In genomic region chr22:41857160-41857859, GRCh38 we compare ENCODE assay signal across 8 cellular contexts. TPM values are rescaled to one million over a fixed set of nuclear protein-coding genes. Genes with fewer than 3 reads are reported as not detected.
DNase-seq lines count a peak whose midpoint lies in the region; ATAC-seq and TF ChIP-seq lines count a peak whose summit lies in the region.

No MANE protein-coding gene starts in this region.

- peak; percentile 73 for ATAC-seq in activated CD8-positive, alpha-beta T cell treated with anti-CD3 and anti-CD28 coated beads for 36 hours
- peak; percentile 79 for ATAC-seq in effector memory CD8-positive, alpha-beta T cell (replicated peaks)
- peak; percentile 87 for ATAC-seq in naive thymus-derived CD4-positive, alpha-beta T cell
- ATAC-seq in HG03280 (IDR thresholded peaks at IDR 0.05; ENCODE audit: unreplicated experiment) = no peak

- peaks cover 17 to 26% of the 10 kb centered on the region in 2 donors for H3K4me1 ChIP-seq in naive thymus-derived CD4-positive, alpha-beta T cell (ENCODE audit: control insufficient read depth in 2 of 2, insufficient read depth in 2 of 2, low read length in 2 of 2)

- H3K27ac Mint-ChIP-seq in activated CD8-positive, alpha-beta T cell treated with anti-CD3 and anti-CD28 coated beads for 36 hours = peak overlapping the region; percentile 93
- H3K27ac Mint-ChIP-seq in effector memory CD8-positive, alpha-beta T cell = peak overlapping the region; percentile 62 to 89
- peak overlapping the region; percentile 62 to 91 (median 82) for H3K27ac Mint-ChIP-seq in naive thymus-derived CD4-positive, alpha-beta T cell
- peak overlapping the region; percentile 90 for H3K27ac Mint-ChIP-seq in stimulated activated naive CD8-positive, alpha-beta T cell treated with anti-CD3 and anti-CD28 coated beads, Interleukin-15, Interleukin-2, amounts not matched to agents 100 ng/mL and 50 ng/mL, for 24 hours

- DNase-seq in NCI-H345 (lab: John Stamatoyannopoulos, UW) = peak; percentile 10
- no peak for DNase-seq in NCI-H345 treated with DMSO at 0.1 percent for 48 hours (lab: John Stamatoyannopoulos, UW; ENCODE audit: unreplicated experiment)
- peak; percentile 54 for DNase-seq in NCI-H460 (ENCODE audit: extremely low read depth, low read depth)
- peak; percentile 91 for DNase-seq in activated CD8-positive, alpha-beta T cell treated with anti-CD3 and anti-CD28 coated beads for 36 hours
- DNase-seq in effector memory CD8-positive, alpha-beta T cell = peak; percentile 70 to 75 (median 72)
- peak; percentile 27 to 76 (median 65) for DNase-seq in naive thymus-derived CD4-positive, alpha-beta T cell

- no peak overlapping the region for H3K4me3 ChIP-seq in naive thymus-derived CD4-positive, alpha-beta T cell (ENCODE audit: low read length)

- CTCF ChIA-PET in activated CD8-positive, alpha-beta T cell treated with anti-CD3 and anti-CD28 coated beads for 36 hours (lab: Charles Lee) = interaction anchor here (0.6 to 3.9 kb wide), 17 partner anchors 9 to 160 kb away, joined by 3 to 42 read pairs (median 7); partner anchors contain the start of genes CCDC134 and SREBF2
- CTCF ChIA-PET in naive thymus-derived CD4-positive, alpha-beta T cell (lab: Charles Lee) = interaction anchor here (0.7 to 3.6 kb wide), 12 partner anchors 11 to 160 kb away, joined by 3 to 22 read pairs (median 4); partner anchors contain the start of gene MEI1

- peaks cover 68% of the 10 kb centered on the region for H3K4me1 Mint-ChIP-seq in activated CD8-positive, alpha-beta T cell treated with anti-CD3 and anti-CD28 coated beads for 36 hours (ENCODE audit: low read depth)
- peaks cover 38 to 47% of the 10 kb centered on the region in 2 donors for H3K4me1 Mint-ChIP-seq in effector memory CD8-positive, alpha-beta T cell (ENCODE audit: low read depth in 2 of 2)
- peaks cover 33 to 69% (median 54%) of the 10 kb centered on the region in 7 donors for H3K4me1 Mint-ChIP-seq in naive thymus-derived CD4-positive, alpha-beta T cell
- H3K4me1 Mint-ChIP-seq in stimulated activated naive CD8-positive, alpha-beta T cell treated with anti-CD3 and anti-CD28 coated beads, Interleukin-15, Interleukin-2, amounts not matched to agents 100 ng/mL and 50 ng/mL, for 24 hours (ENCODE audit: low read depth) = peaks cover 80% of the 10 kb centered on the region

- POLR2A ChIA-PET in activated CD8-positive, alpha-beta T cell treated with anti-CD3 and anti-CD28 coated beads for 36 hours (lab: Charles Lee) = interaction anchor here (0.8 to 4.9 kb wide), 14 partner anchors 9 to 89 kb away, joined by 3 to 48 read pairs (median 10); partner anchors contain the start of genes CCDC134, CENPM and SREBF2
- POLR2A ChIA-PET in naive thymus-derived CD4-positive, alpha-beta T cell (lab: Charles Lee) = interaction anchor here (0.6 to 2.2 kb wide), 10 partner anchors 9 to 168 kb away, joined by 3 to 18 read pairs (median 4); partner anchors contain the start of genes CCDC134, SNU13 and SREBF2

- no peaks in the 10 kb centered on the region for H3K27me3 Mint-ChIP-seq in activated CD8-positive, alpha-beta T cell treated with anti-CD3 and anti-CD28 coated beads for 36 hours
- no peaks in the 10 kb centered on the region for H3K27me3 Mint-ChIP-seq in effector memory CD8-positive, alpha-beta T cell
- no peaks in the 10 kb centered on the region for H3K27me3 Mint-ChIP-seq in naive thymus-derived CD4-positive, alpha-beta T cell
- no peaks in the 10 kb centered on the region for H3K27me3 Mint-ChIP-seq in stimulated activated naive CD8-positive, alpha-beta T cell treated with anti-CD3 and anti-CD28 coated beads, Interleukin-15, Interleukin-2, amounts not matched to agents 100 ng/mL and 50 ng/mL, for 24 hours

- H3K36me3 Mint-ChIP-seq in activated CD8-positive, alpha-beta T cell treated with anti-CD3 and anti-CD28 coated beads for 36 hours (ENCODE audit: low read depth) = peaks cover 25% of the 10 kb centered on the region
- H3K36me3 Mint-ChIP-seq in effector memory CD8-positive, alpha-beta T cell (ENCODE audit: insufficient read depth) = peaks cover 15% of the 10 kb centered on the region
- peaks cover 0 to 10% (median 5%) of the 10 kb centered on the region in 5 donors for H3K36me3 Mint-ChIP-seq in naive thymus-derived CD4-positive, alpha-beta T cell
- H3K36me3 Mint-ChIP-seq in stimulated activated naive CD8-positive, alpha-beta T cell treated with anti-CD3 and anti-CD28 coated beads, Interleukin-15, Interleukin-2, amounts not matched to agents 100 ng/mL and 50 ng/mL, for 24 hours (ENCODE audit: low read depth) = peaks cover 28% of the 10 kb centered on the region

- TF ChIP-seq CTCF in activated CD8-positive, alpha-beta T cell treated with anti-CD3 and anti-CD28 coated beads for 36 hours (IDR thresholded peaks at IDR 0.05) = peak; percentile 91

- intact Hi-C loops in activated CD8-positive, alpha-beta T cell treated with anti-CD3 and anti-CD28 coated beads for 36 hours (cut with micrococcal nuclease) = loop anchor here (1.0 kb wide), 1 partner anchor 14 kb away; no protein-coding TSS in a partner anchor
- intact Hi-C loops in naive thymus-derived CD4-positive, alpha-beta T cell (cut with micrococcal nuclease) = loop anchor here (1.0 kb wide), 7 partner anchors 16 to 191 kb away; no protein-coding TSS in a partner anchor

- H3K9me3 ChIP-seq in naive thymus-derived CD4-positive, alpha-beta T cell (ENCODE audit: control insufficient read depth in 2 of 3, low read length in 3 of 3) = no peaks in the 10 kb centered on the region

- H3K27ac ChIP-seq in naive thymus-derived CD4-positive, alpha-beta T cell (ENCODE audit: low read depth, low read length) = no peak overlapping the region

- no peaks in the 10 kb centered on the region for H3K9me3 Mint-ChIP-seq in activated CD8-positive, alpha-beta T cell treated with anti-CD3 and anti-CD28 coated beads for 36 hours
- H3K9me3 Mint-ChIP-seq in effector memory CD8-positive, alpha-beta T cell = no peaks in the 10 kb centered on the region
- no peaks in the 10 kb centered on the region for H3K9me3 Mint-ChIP-seq in naive thymus-derived CD4-positive, alpha-beta T cell
- H3K9me3 Mint-ChIP-seq in stimulated activated naive CD8-positive, alpha-beta T cell treated with anti-CD3 and anti-CD28 coated beads, Interleukin-15, Interleukin-2, amounts not matched to agents 100 ng/mL and 50 ng/mL, for 24 hours = no peaks in the 10 kb centered on the region

- no peaks in the 10 kb centered on the region for H3K27me3 ChIP-seq in naive thymus-derived CD4-positive, alpha-beta T cell (ENCODE audit: control insufficient read depth in 2 of 2, insufficient read depth in 2 of 2, low read length in 2 of 2)

- H3K36me3 ChIP-seq in naive thymus-derived CD4-positive, alpha-beta T cell (ENCODE audit: control insufficient read depth in 2 of 3, insufficient read depth in 3 of 3, low read length in 3 of 3) = no peaks in the 10 kb centered on the region

- peak overlapping the region; percentile 13 for H3K4me3 Mint-ChIP-seq in activated CD8-positive, alpha-beta T cell treated with anti-CD3 and anti-CD28 coated beads for 36 hours
- H3K4me3 Mint-ChIP-seq in effector memory CD8-positive, alpha-beta T cell = peak overlapping the region; percentile 3 to 26
- H3K4me3 Mint-ChIP-seq in naive thymus-derived CD4-positive, alpha-beta T cell = peak overlapping the region; percentile 3 to 67 (median 36)
- peak overlapping the region; percentile 54 for H3K4me3 Mint-ChIP-seq in stimulated activated naive CD8-positive, alpha-beta T cell treated with anti-CD3 and anti-CD28 coated beads, Interleukin-15, Interleukin-2, amounts not matched to agents 100 ng/mL and 50 ng/mL, for 24 hours

RNA-seq across cellular contexts. Expression of gene SREBF2, which starts 24.4 kb away (rescaled TPM):
- total RNA-seq in NCI-H460 (2014; rRNA removed; shearing (Covaris generic)) = 29.5 and 29.9 TPM in 2 replicates
- 68.4 and 72.4 TPM in 2 replicates for polyA plus RNA-seq in NCI-H460 (2014; cell fraction: nucleus; rRNA removed)
- 10 to 100 TPM; 87.1 to 92.9 TPM for total RNA-seq in activated CD8-positive, alpha-beta T cell treated with anti-CD3 and anti-CD28 coated beads for 36 hours
- total RNA-seq in naive thymus-derived CD4-positive, alpha-beta T cell = 100 to 1,000 TPM in 3 of 5 experiments, 10 to 100 TPM in 2; 71.5 to 117 (median 101) TPM
- polyA plus RNA-seq in naive thymus-derived CD4-positive, alpha-beta T cell = 10 to 100 TPM; 17.4 to 21.0 TPM

RNA-seq across cellular contexts. Expression of gene CCDC134, which starts 56.8 kb away (rescaled TPM):
- 5.5 and 5.9 TPM in 2 replicates for total RNA-seq in NCI-H460 (2014; rRNA removed; shearing (Covaris generic))
- 8.2 and 10.9 TPM in 2 replicates for polyA plus RNA-seq in NCI-H460 (2014; cell fraction: nucleus; rRNA removed)
- 10 to 100 TPM; 15.2 to 15.9 TPM for total RNA-seq in activated CD8-positive, alpha-beta T cell treated with anti-CD3 and anti-CD28 coated beads for 36 hours
- 10 to 100 TPM; 13.7 to 22.8 (median 18.2) TPM for total RNA-seq in naive thymus-derived CD4-positive, alpha-beta T cell
- 1 to 10 TPM; 4.5 to 9.1 TPM for polyA plus RNA-seq in naive thymus-derived CD4-positive, alpha-beta T cell

RNA-seq across cellular contexts. Expression of gene SHISA8, which starts 57.6 kb away (rescaled TPM):
- not detected in 2 replicates for total RNA-seq in NCI-H460 (2014; rRNA removed; shearing (Covaris generic))
- 1.1 and 3.1 TPM in 2 replicates for polyA plus RNA-seq in NCI-H460 (2014; cell fraction: nucleus; rRNA removed)
- 1 to 10 TPM; 2.3 to 2.7 TPM for total RNA-seq in activated CD8-positive, alpha-beta T cell treated with anti-CD3 and anti-CD28 coated beads for 36 hours
- under 1 TPM in 3 of 5 experiments, not detected in 2; 0.34 to 0.58 (median 0.54) TPM for total RNA-seq in naive thymus-derived CD4-positive, alpha-beta T cell
- polyA plus RNA-seq in naive thymus-derived CD4-positive, alpha-beta T cell = not detected
